Comparison of ENCODE assay signal across 8 cellular contexts in the genomic region with DNA sequence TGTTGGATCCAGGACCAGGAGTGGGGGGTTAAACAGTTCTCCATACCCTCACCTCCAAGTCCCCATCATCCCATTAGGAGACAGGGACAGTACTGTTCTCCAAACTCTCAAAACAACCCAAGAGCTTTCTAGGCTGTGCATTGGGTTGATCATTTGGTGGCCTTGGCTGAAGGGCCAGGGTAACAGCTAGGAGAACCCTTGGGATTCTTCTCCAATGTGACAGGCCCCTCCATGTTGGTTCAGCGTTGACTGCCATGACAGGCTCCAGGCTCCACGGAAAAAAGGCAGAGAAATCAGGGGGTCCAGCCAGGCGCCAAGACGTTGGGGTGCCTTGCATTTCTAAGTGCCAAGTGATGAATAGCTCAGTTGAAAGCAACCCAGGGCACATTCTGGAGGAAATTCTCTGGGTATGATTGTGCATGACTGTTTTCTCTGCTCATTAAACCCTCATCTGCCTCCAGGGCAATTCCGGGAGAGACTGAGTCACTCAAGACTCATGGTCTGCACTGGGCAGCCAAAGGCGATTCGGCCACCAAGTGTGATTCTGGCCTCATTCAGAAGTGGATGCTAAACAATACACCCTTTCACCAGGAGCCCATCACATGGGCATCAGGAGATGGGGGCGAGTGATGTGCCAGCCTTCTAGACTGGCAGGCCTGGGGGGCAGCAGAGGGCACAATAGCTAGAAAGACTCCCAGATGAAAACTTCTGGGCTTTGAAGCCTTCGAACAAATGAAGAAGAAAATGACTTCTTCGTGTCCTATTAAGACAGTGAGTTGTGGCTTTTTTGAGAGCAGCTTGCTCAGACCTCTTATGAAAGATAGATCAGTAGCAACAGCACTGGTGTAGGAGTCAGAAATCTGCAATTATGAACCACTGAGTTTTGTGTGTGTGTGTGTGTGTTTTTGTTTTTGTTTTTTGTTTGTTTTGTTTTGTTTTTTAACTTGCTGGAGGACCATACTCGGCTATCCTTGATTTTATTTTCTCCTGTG. TPM values are rescaled to one million over a fixed set of nuclear protein-coding genes. Genes with fewer than 3 reads are reported as not detected.
DNase-seq lines count a peak whose midpoint lies in the region; ATAC-seq lines count a peak whose summit lies in the region.

No MANE protein-coding gene starts in this region.

- no peaks in the 10 kb centered on the region for H3K9me3 Mint-ChIP-seq in activated T-cell treated with anti-CD3 and anti-CD28 coated beads, Interleukin-2, amount 50 U/mL, for 4 hours

- no peak for DNase-seq in activated T-cell treated with anti-CD3 and anti-CD28 coated beads, Interleukin-2, amount 50 U/mL, for 4 hours
- DNase-seq in globus pallidus (ENCODE audit: low spot score): peak; percentile 87
- peak; percentile 12 for DNase-seq in stimulated activated CD4-positive, alpha-beta T cell treated with anti-CD3 and anti-CD28 coated beads, Interleukin-4, amount 100 ng/mL, for 1 hour
- no peak for DNase-seq in GF-D8 (lab: John Stamatoyannopoulos, UW)
- no peak for DNase-seq in GDM1 (lab: John Stamatoyannopoulos, UW)

- peaks cover 99% of the 10 kb centered on the region for H3K4me1 Mint-ChIP-seq in activated T-cell treated with anti-CD3 and anti-CD28 coated beads, Interleukin-2, amount 50 U/mL, for 4 hours (ENCODE audit: low read depth)

- peak overlapping the region; percentile 71 for H3K4me3 Mint-ChIP-seq in activated T-cell treated with anti-CD3 and anti-CD28 coated beads, Interleukin-2, amount 50 U/mL, for 4 hours

- peaks cover 61% of the 10 kb centered on the region for H3K36me3 Mint-ChIP-seq in activated T-cell treated with anti-CD3 and anti-CD28 coated beads, Interleukin-2, amount 50 U/mL, for 4 hours (ENCODE audit: insufficient read depth)

- H3K27me3 Mint-ChIP-seq in activated T-cell treated with anti-CD3 and anti-CD28 coated beads, Interleukin-2, amount 50 U/mL, for 4 hours (ENCODE audit: low read depth): no peaks in the 10 kb centered on the region

- ATAC-seq in GM18511 (IDR thresholded peaks at IDR 0.05; ENCODE audit: unreplicated experiment) (peak; percentile 8), HG03064 (IDR thresholded peaks at IDR 0.05; ENCODE audit: low read depth, unreplicated experiment) (peak; percentile 3), GM19455 (IDR thresholded peaks at IDR 0.05; ENCODE audit: unreplicated experiment) (no peak)
- ATAC-seq in activated T-cell treated with anti-CD3 and anti-CD28 coated beads, Interleukin-2, amount 50 U/mL, for 4 hours: peak; percentile 40 to 44

RNA-seq across cellular contexts. Expression of a gene that starts 27.7 kb away (rescaled TPM):
- total RNA-seq in activated T-cell treated with anti-CD3 and anti-CD28 coated beads, Interleukin-2, amount 50 U/mL, for 4 hours: 100 to 1,000 TPM; 468 to 781 (median 646) TPM

Comparison
In these comparisons a context has a peak if more than half of its experiments do, and no peak if none do; other contexts are left out.
1. DNase-seq: peak in globus pallidus (single experiment) and stimulated activated CD4-positive, alpha-beta T cell treated with anti-CD3 and anti-CD28 coated beads, Interleukin-4, amount 100 ng/mL, for 1 hour (single experiment); none in activated T-cell treated with anti-CD3 and anti-CD28 coated beads, Interleukin-2, amount 50 U/mL, for 4 hours (single experiment), GF-D8 (single experiment) and GDM1 (single experiment).